10 cellular contexts compared by ENCODE assay signal in the genomic region with DNA sequence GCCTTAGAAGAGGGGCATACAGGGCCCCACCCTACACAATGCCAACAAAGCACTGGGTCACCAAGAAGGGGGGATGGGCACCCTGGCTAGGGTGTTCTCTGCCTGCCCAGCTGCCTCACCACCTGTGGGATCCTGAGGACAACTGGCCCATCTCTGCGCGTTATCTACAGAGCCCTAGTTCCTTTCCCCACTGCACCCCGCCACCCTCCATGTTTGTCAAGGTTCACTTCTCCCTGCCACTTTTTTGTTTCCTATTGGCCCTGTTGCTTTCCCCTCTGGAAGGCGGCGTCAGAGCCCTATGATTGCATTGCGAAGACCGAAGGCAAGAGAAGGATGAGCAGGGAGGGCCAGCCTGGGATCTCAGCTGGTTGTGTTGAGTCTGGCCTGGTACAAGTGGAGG. TPM values are rescaled to one million over a fixed set of nuclear protein-coding genes. Genes with fewer than 3 reads are reported as not detected.
DNase-seq lines count a peak whose midpoint lies in the region; ATAC-seq and TF ChIP-seq lines count a peak whose summit lies in the region.
"Had no signal": no experiment of that assay in that cellular context is flagged by ENCODE, and none has a peak within 500 bp of the region (broad histone marks: within the 10 kb centered on the region; RNA-seq: fewer than 3 reads in every experiment).

No MANE protein-coding gene starts in this region.

- no peak overlapping the region for H2AFZ ChIP-seq in parathyroid adenoma

- no peak overlapping the region for H3K4me3 ChIP-seq in CD4-positive, alpha-beta memory T cell (ENCODE audit: low read length in 2 of 2)
- H3K4me3 ChIP-seq in NB4 (ENCODE audit: low read depth, low read length) (peak overlapping the region; percentile 9), parathyroid adenoma (ENCODE audit: low read depth, low read length) (no peak overlapping the region), lower leg skin (ENCODE audit: low read depth, poor library complexity, severe bottlenecking) (no peak overlapping the region)
- H3K4me3 ChIP-seq in CD8-positive, alpha-beta T cell (ENCODE audit: low read depth, low read length) = no peak overlapping the region

- no peaks in the 10 kb centered on the region for H3K36me3 ChIP-seq in CD4-positive, alpha-beta memory T cell (ENCODE audit: insufficient read depth, low read length)
- no peaks in the 10 kb centered on the region for H3K36me3 ChIP-seq in parathyroid adenoma (ENCODE audit: control insufficient read depth, insufficient read depth, low read length)
- H3K36me3 ChIP-seq in CD8-positive, alpha-beta T cell (ENCODE audit: insufficient read depth, low read length) = no peaks in the 10 kb centered on the region

- POLR2A ChIA-PET in CD4-positive, alpha-beta memory T cell (lab: Charles Lee; ENCODE audit: partially characterized antibody) = no interaction called here
- POLR2A ChIA-PET in CD8-positive, alpha-beta T cell (lab: Charles Lee) = no interaction called here

- H3K4me1 ChIP-seq in CD4-positive, alpha-beta memory T cell (ENCODE audit: insufficient read depth, low read length) = peaks cover 20% of the 10 kb centered on the region
- H3K4me1 ChIP-seq in parathyroid adenoma = peaks cover 56% of the 10 kb centered on the region
- H3K4me1 ChIP-seq in CD8-positive, alpha-beta T cell (ENCODE audit: insufficient read depth, low read length) = peaks cover 21% of the 10 kb centered on the region

- no peak overlapping the region for H3K9ac ChIP-seq in parathyroid adenoma

- H3K4me2 ChIP-seq in parathyroid adenoma (ENCODE audit: low read length) = peak overlapping the region; percentile 97

- no peak overlapping the region for H3K27ac ChIP-seq in CD4-positive, alpha-beta memory T cell (ENCODE audit: low read depth, low read length)
- H3K27ac ChIP-seq in parathyroid adenoma = peak overlapping the region; percentile 92
- no peak overlapping the region for H3K27ac ChIP-seq in CD8-positive, alpha-beta T cell (ENCODE audit: low read depth, low read length)

- TF ChIP-seq POLR2A in NB4 (IDR thresholded peaks at IDR 0.05; ENCODE audit: extremely low read depth, insufficient read length) = no peak
- TF ChIP-seq POLR2A in lower leg skin (IDR thresholded peaks at IDR 0.05) = no peak

- CTCF ChIA-PET in CD4-positive, alpha-beta memory T cell (lab: Charles Lee; ENCODE audit: partially characterized antibody) = interaction anchor here (1.6 to 20.2 kb wide), 5 partner anchors 7 to 63 kb away, joined by 3 to 671 read pairs (median 318); a partner anchor contains a TSS
- CTCF ChIA-PET in CD8-positive, alpha-beta T cell (lab: Charles Lee) = interaction anchor here (0.7 to 18.8 kb wide), 7 partner anchors 15 to 385 kb away, joined by 3 to 500 read pairs (median 101); no protein-coding TSS in a partner anchor

- intact Hi-C loops in CD4-positive, alpha-beta memory T cell (cut with micrococcal nuclease) = no loop called here
- intact Hi-C loops in dendritic cell treated with granulocyte-macrophage colony-stimulating factor and Interleukin-4, amounts not matched to agents 40 ng/mL and 50 ng/mL, for 4 days (cut with micrococcal nuclease) = loop anchor here (5.0 kb wide), 1 partner anchor 122 kb away; no protein-coding TSS in a partner anchor
- intact Hi-C loops in CD8-positive, alpha-beta T cell (cut with DNase I, micrococcal nuclease) = loop anchor here (5.0 to 10.0 kb wide), 4 partner anchors 122 to 943 kb away; a partner anchor contains a TSS
- intact Hi-C loops in lower leg skin (cut with DNase I; ENCODE audit: low total_unique reads) = loop anchor here (5.0 kb wide), 1 partner anchor 57 kb away; no protein-coding TSS in a partner anchor

- H3K9me3 Mint-ChIP-seq in CD4-positive, alpha-beta memory T cell = no peaks in the 10 kb centered on the region
- no peaks in the 10 kb centered on the region for H3K9me3 Mint-ChIP-seq in dendritic cell treated with granulocyte-macrophage colony-stimulating factor and Interleukin-4, amounts not matched to agents 40 ng/mL and 50 ng/mL, for 4 days
- no peaks in the 10 kb centered on the region for H3K9me3 Mint-ChIP-seq in CD8-positive, alpha-beta T cell

- 92 to 95% methylated on average over 7 of the region's 7 CpGs for WGBS in lower leg skin, 2 donors

- peaks cover 11% of the 10 kb centered on the region for H3K79me2 ChIP-seq in parathyroid adenoma

- H3K9me3 ChIP-seq in CD4-positive, alpha-beta memory T cell (ENCODE audit: control insufficient read depth in 1 of 2, low read length in 2 of 2) = no peaks in the 10 kb centered on the region
- H3K9me3 ChIP-seq in parathyroid adenoma (ENCODE audit: control insufficient read depth, low read length) = no peaks in the 10 kb centered on the region
- H3K9me3 ChIP-seq in CD8-positive, alpha-beta T cell (ENCODE audit: low read length) = no peaks in the 10 kb centered on the region

- H3K27me3 Mint-ChIP-seq in CD4-positive, alpha-beta memory T cell = no peaks in the 10 kb centered on the region
- peaks cover 3% of the 10 kb centered on the region for H3K27me3 Mint-ChIP-seq in dendritic cell treated with granulocyte-macrophage colony-stimulating factor and Interleukin-4, amounts not matched to agents 40 ng/mL and 50 ng/mL, for 4 days
- no peaks in the 10 kb centered on the region for H3K27me3 Mint-ChIP-seq in CD8-positive, alpha-beta T cell (ENCODE audit: low read depth)

- H3K36me3 Mint-ChIP-seq in CD4-positive, alpha-beta memory T cell = peaks cover 0 to 1% of the 10 kb centered on the region in 2 donors
- peaks cover 6% of the 10 kb centered on the region for H3K36me3 Mint-ChIP-seq in dendritic cell treated with granulocyte-macrophage colony-stimulating factor and Interleukin-4, amounts not matched to agents 40 ng/mL and 50 ng/mL, for 4 days (ENCODE audit: low read depth)
- peaks cover 2% of the 10 kb centered on the region for H3K36me3 Mint-ChIP-seq in CD8-positive, alpha-beta T cell

- peak overlapping the region in 2 of 7 donors; percentile 52 to 81 for H3K27ac Mint-ChIP-seq in CD4-positive, alpha-beta memory T cell
- H3K27ac Mint-ChIP-seq in dendritic cell treated with granulocyte-macrophage colony-stimulating factor and Interleukin-4, amounts not matched to agents 40 ng/mL and 50 ng/mL, for 4 days = peak overlapping the region; percentile 89
- no peak overlapping the region for H3K27ac Mint-ChIP-seq in CD8-positive, alpha-beta T cell

- peaks cover 9 to 32% (median 21%) of the 10 kb centered on the region in 4 donors for H3K4me1 Mint-ChIP-seq in CD4-positive, alpha-beta memory T cell
- H3K4me1 Mint-ChIP-seq in dendritic cell treated with granulocyte-macrophage colony-stimulating factor and Interleukin-4, amounts not matched to agents 40 ng/mL and 50 ng/mL, for 4 days (ENCODE audit: low read depth) = peaks cover 60% of the 10 kb centered on the region
- peaks cover 19% of the 10 kb centered on the region for H3K4me1 Mint-ChIP-seq in CD8-positive, alpha-beta T cell (ENCODE audit: low read depth)

- H3K4me3 Mint-ChIP-seq in CD4-positive, alpha-beta memory T cell = peak overlapping the region; percentile 21 to 94 (median 88)
- H3K4me3 Mint-ChIP-seq in dendritic cell treated with granulocyte-macrophage colony-stimulating factor and Interleukin-4, amounts not matched to agents 40 ng/mL and 50 ng/mL, for 4 days = no peak overlapping the region
- H3K4me3 Mint-ChIP-seq in CD8-positive, alpha-beta T cell = no peak overlapping the region

- no peak for DNase-seq in CD4-positive, alpha-beta memory T cell
- no peak for DNase-seq in NB4 (ENCODE audit: low read depth)
- DNase-seq in CD8-positive, alpha-beta T cell = no peak
- no peak for DNase-seq in NCI-H187 treated with DMSO at 0.1 percent for 48 hours (lab: John Stamatoyannopoulos, UW)
- DNase-seq in lower leg skin (ENCODE audit: low spot score in 2 of 2) = no peak
- DNase-seq: HCEC 1CT, NCI-H187 had no signal

- ATAC-seq in CD8-positive, alpha-beta T cell = no peak
- no peak for ATAC-seq in HG03457 (IDR thresholded peaks at IDR 0.05; ENCODE audit: unreplicated experiment)

- H3K27me3 ChIP-seq in CD4-positive, alpha-beta memory T cell (ENCODE audit: insufficient read depth, low read length) = no peaks in the 10 kb centered on the region
- no peaks in the 10 kb centered on the region for H3K27me3 ChIP-seq in parathyroid adenoma (ENCODE audit: control insufficient read depth, insufficient read depth, low read length)
- H3K27me3 ChIP-seq in CD8-positive, alpha-beta T cell (ENCODE audit: insufficient read depth, low read length) = no peaks in the 10 kb centered on the region

- no peak for TF ChIP-seq CTCF in NB4 (IDR thresholded peaks at IDR 0.05; ENCODE audit: low read depth, low read length)
- TF ChIP-seq CTCF in parathyroid adenoma (IDR thresholded peaks at IDR 0.05) = no peak
- no peak for TF ChIP-seq CTCF in CD8-positive, alpha-beta T cell (IDR thresholded peaks at IDR 0.05)
- no peak for TF ChIP-seq CTCF in lower leg skin (IDR thresholded peaks at IDR 0.05)

RNA-seq across cellular contexts. Expression of a gene that starts 1.6 kb away (rescaled TPM):
- total RNA-seq in CD4-positive, alpha-beta memory T cell = 10 to 100 TPM; 12.1 to 12.3 TPM
- 1 to 10 TPM; 8.7 to 9.0 TPM for polyA plus RNA-seq in CD4-positive, alpha-beta memory T cell
- 1 to 10 TPM; 4.3 to 5.5 TPM for total RNA-seq in CD8-positive, alpha-beta T cell
- 10 to 100 TPM; 28.2 to 51.7 (median 48.6) TPM for total RNA-seq in lower leg skin

RNA-seq across cellular contexts. Expression of a gene that starts 16.0 kb away (rescaled TPM):
- total RNA-seq in CD4-positive, alpha-beta memory T cell = under 1 TPM; 0.15 to 0.39 TPM
- under 1 TPM in 1 of 2 donors, not detected in 1; 0.14 TPM for polyA plus RNA-seq in CD4-positive, alpha-beta memory T cell
- total RNA-seq in CD8-positive, alpha-beta T cell = under 1 TPM; 0.14 to 0.25 TPM
- total RNA-seq in lower leg skin = 10 to 100 TPM; 13.4 to 27.8 (median 18.9) TPM

RNA-seq across cellular contexts. Expression of a gene that starts 45.0 kb away (rescaled TPM):
- 100 to 1,000 TPM; 139 to 142 TPM for total RNA-seq in CD4-positive, alpha-beta memory T cell
- 10 to 100 TPM in 1 of 2 donors, 1 to 10 TPM in 1; 7.9 to 26.8 TPM for polyA plus RNA-seq in CD4-positive, alpha-beta memory T cell
- 10 to 100 TPM; 87.3 to 91.4 TPM for total RNA-seq in CD8-positive, alpha-beta T cell
- total RNA-seq in lower leg skin = 100 to 1,000 TPM in 1 of 4 donors, 10 to 100 TPM in 3; 56.3 to 114 (median 63.5) TPM

RNA-seq across cellular contexts. Expression of a gene that starts 49.4 kb away (rescaled TPM):
- not detected for total RNA-seq in CD4-positive, alpha-beta memory T cell
- not detected for polyA plus RNA-seq in CD4-positive, alpha-beta memory T cell
- under 1 TPM in 1 of 2 experiments, not detected in 1; 0.22 TPM for total RNA-seq in CD8-positive, alpha-beta T cell
- 10 to 100 TPM in 3 of 4 donors, 1 to 10 TPM in 1; 6.4 to 30.5 (median 17.8) TPM for total RNA-seq in lower leg skin

Comparison
In these comparisons a context has a peak if more than half of its experiments do, and no peak if none do; other contexts are left out.
1. H3K4me3 Mint-ChIP-seq: peak in CD4-positive, alpha-beta memory T cell (8 of 8); none in dendritic cell treated with granulocyte-macrophage colony-stimulating factor and Interleukin-4, amounts not matched to agents 40 ng/mL and 50 ng/mL, for 4 days (single experiment) and CD8-positive, alpha-beta T cell (single experiment).
2. RNA of a gene that starts 16.0 kb away (total RNA-seq): 13.4 to 27.8 TPM in lower leg skin; 0.15 to 0.39 TPM in CD4-positive, alpha-beta memory T cell and 0.14 to 0.25 TPM in CD8-positive, alpha-beta T cell; every median in the first group is over 10 times any median in the second.